Comparison of ENCODE assay signal across 13 cellular contexts in the genomic region with DNA sequence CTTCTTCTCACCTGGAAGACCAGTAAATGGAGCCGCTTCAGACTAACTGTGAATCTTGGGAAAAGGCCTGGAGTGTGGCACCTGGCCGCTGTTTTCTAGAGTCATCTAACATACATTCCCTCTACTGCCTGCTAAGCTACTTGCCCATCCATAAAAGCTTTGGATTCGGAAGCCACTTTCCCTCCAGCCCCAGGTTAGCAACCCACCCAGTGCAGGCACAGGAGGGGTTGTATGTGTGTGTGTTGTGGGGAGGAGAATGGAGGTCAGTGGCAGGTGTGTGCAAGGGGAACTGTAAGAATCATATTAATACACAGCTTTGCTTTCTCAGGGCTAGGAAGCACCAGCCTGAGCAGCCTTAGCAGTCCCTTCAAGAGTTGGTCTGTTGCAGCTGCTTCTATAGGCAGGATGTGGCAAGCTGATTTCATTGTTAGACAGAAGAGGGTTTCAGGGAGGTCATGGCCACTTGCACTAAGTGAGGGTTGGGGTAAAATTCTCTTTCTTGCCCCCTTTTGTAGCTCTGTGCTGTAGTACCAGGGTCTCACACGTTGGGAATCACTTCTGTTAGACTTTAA. TPM values are rescaled to one million over a fixed set of nuclear protein-coding genes. Genes with fewer than 3 reads are reported as not detected.
DNase-seq lines count a peak whose midpoint lies in the region; ATAC-seq and TF ChIP-seq lines count a peak whose summit lies in the region.
"Had no signal": no experiment of that assay in that cellular context is flagged by ENCODE, and none has a peak within 500 bp of the region (broad histone marks: within the 10 kb centered on the region; RNA-seq: fewer than 3 reads in every experiment).

No MANE protein-coding gene starts in this region.

- TF ChIP-seq CTCF in natural killer cell (IDR thresholded peaks at IDR 0.05) = no peak

- peaks cover 7% of the 10 kb centered on the region for H3K9me3 Mint-ChIP-seq in activated CD4-positive, alpha-beta T cell treated with anti-CD3 and anti-CD28 coated beads, Interleukin-2, amount 10 ng/mL, durations not matched to agents 24 days and 14 days
- H3K9me3 Mint-ChIP-seq in natural killer cell = peaks cover 0 to 3% of the 10 kb centered on the region in 2 donors
- H3K9me3 Mint-ChIP-seq: activated naive CD4-positive, alpha-beta T cell treated with anti-CD3 and anti-CD28 coated beads, Interleukin-2, amount 50 U/mL, for 24 hours had no signal

- peak; percentile 88 for ATAC-seq in GM21825 (IDR thresholded peaks at IDR 0.05; ENCODE audit: unreplicated experiment)
- ATAC-seq in HG03432 (IDR thresholded peaks at IDR 0.05; ENCODE audit: unreplicated experiment) = peak; percentile 77
- ATAC-seq in natural killer cell = peak; percentile 43 to 52 (median 46)
- ATAC-seq: A549 had no signal

- peak overlapping the region; percentile 12 for H3K4me3 Mint-ChIP-seq in activated CD4-positive, alpha-beta T cell treated with anti-CD3 and anti-CD28 coated beads, Interleukin-2, amount 10 ng/mL, durations not matched to agents 24 days and 14 days
- H3K4me3 Mint-ChIP-seq in natural killer cell = no peak overlapping the region
- H3K4me3 Mint-ChIP-seq: activated naive CD4-positive, alpha-beta T cell treated with anti-CD3 and anti-CD28 coated beads, Interleukin-2, amount 50 U/mL, for 24 hours had no signal

- H3K27ac Mint-ChIP-seq in activated CD4-positive, alpha-beta T cell treated with anti-CD3 and anti-CD28 coated beads, Interleukin-2, amount 10 ng/mL, durations not matched to agents 24 days and 14 days = peak overlapping the region; percentile 79
- peak overlapping the region; percentile 53 to 57 for H3K27ac Mint-ChIP-seq in natural killer cell

- H3K4me1 Mint-ChIP-seq in activated CD4-positive, alpha-beta T cell treated with anti-CD3 and anti-CD28 coated beads, Interleukin-2, amount 10 ng/mL, durations not matched to agents 24 days and 14 days = peaks cover 42% of the 10 kb centered on the region
- peaks cover 48 to 56% of the 10 kb centered on the region in 2 donors for H3K4me1 Mint-ChIP-seq in natural killer cell

- H3K36me3 Mint-ChIP-seq in activated CD4-positive, alpha-beta T cell treated with anti-CD3 and anti-CD28 coated beads, Interleukin-2, amount 10 ng/mL, durations not matched to agents 24 days and 14 days (ENCODE audit: low read depth) = peaks cover 52% of the 10 kb centered on the region
- H3K36me3 Mint-ChIP-seq in natural killer cell = peaks cover 9% of the 10 kb centered on the region

- no peaks in the 10 kb centered on the region for H3K27me3 Mint-ChIP-seq in activated CD4-positive, alpha-beta T cell treated with anti-CD3 and anti-CD28 coated beads, Interleukin-2, amount 10 ng/mL, durations not matched to agents 24 days and 14 days
- H3K27me3 Mint-ChIP-seq in natural killer cell (ENCODE audit: low read depth in 2 of 2) = no peaks in the 10 kb centered on the region
- H3K27me3 Mint-ChIP-seq: activated naive CD4-positive, alpha-beta T cell treated with anti-CD3 and anti-CD28 coated beads, Interleukin-2, amount 50 U/mL, for 24 hours had no signal

- DNase-seq in activated CD4-positive, alpha-beta T cell treated with anti-CD3 and anti-CD28 coated beads, Interleukin-2, amount 10 ng/mL, durations not matched to agents 24 days and 14 days = peak; percentile 74
- DNase-seq in activated CD4-positive, alpha-beta T cell treated with anti-CD3 and anti-CD28 coated beads, Interleukin-2, amount 50 U/mL, for 4 hours = no peak
- DNase-seq in natural killer cell (no peak), NCI-H2107 (lab: John Stamatoyannopoulos, UW) (no peak), NOMO-1 treated with DMSO at 0.1 percent for 48 hours (lab: John Stamatoyannopoulos, UW; ENCODE audit: unreplicated experiment) (no peak), NCI-H2171 (lab: John Stamatoyannopoulos, UW) (no peak)
- DNase-seq: GDM1, NCI-H345 had no signal

- intact Hi-C loops in activated CD4-positive, alpha-beta T cell treated with anti-CD3 and anti-CD28 coated beads, Interleukin-2, amount 10 ng/mL, durations not matched to agents 24 days and 14 days (cut with micrococcal nuclease) = no loop called here
- intact Hi-C loops in natural killer cell (cut with micrococcal nuclease) = no loop called here

RNA-seq across cellular contexts. Expression of a gene that starts 8.9 kb away (rescaled TPM):
- 15.3 and 17.9 TPM in 2 replicates for total RNA-seq in activated CD4-positive, alpha-beta T cell treated with anti-CD3 and anti-CD28 coated beads, Interleukin-2, amount 10 ng/mL, durations not matched to agents 24 days and 14 days
- total RNA-seq in natural killer cell = 10 to 100 TPM; 24.0 to 32.4 (median 28.6) TPM

RNA-seq across cellular contexts. Expression of a gene that starts 9.1 kb away (rescaled TPM):
- 10.0 and 11.3 TPM in 2 replicates for total RNA-seq in activated CD4-positive, alpha-beta T cell treated with anti-CD3 and anti-CD28 coated beads, Interleukin-2, amount 10 ng/mL, durations not matched to agents 24 days and 14 days
- total RNA-seq in natural killer cell = 1 to 10 TPM; 2.5 to 5.0 (median 3.9) TPM

RNA-seq across cellular contexts. Expression of a gene that starts 43.4 kb away (rescaled TPM):
- total RNA-seq in activated CD4-positive, alpha-beta T cell treated with anti-CD3 and anti-CD28 coated beads, Interleukin-2, amount 10 ng/mL, durations not matched to agents 24 days and 14 days = not detected in 2 replicates
- total RNA-seq in natural killer cell = not detected
- total RNA-seq: HT1080 had no signal
